ENCODE assay signal across 14 cellular contexts in the genomic region with DNA sequence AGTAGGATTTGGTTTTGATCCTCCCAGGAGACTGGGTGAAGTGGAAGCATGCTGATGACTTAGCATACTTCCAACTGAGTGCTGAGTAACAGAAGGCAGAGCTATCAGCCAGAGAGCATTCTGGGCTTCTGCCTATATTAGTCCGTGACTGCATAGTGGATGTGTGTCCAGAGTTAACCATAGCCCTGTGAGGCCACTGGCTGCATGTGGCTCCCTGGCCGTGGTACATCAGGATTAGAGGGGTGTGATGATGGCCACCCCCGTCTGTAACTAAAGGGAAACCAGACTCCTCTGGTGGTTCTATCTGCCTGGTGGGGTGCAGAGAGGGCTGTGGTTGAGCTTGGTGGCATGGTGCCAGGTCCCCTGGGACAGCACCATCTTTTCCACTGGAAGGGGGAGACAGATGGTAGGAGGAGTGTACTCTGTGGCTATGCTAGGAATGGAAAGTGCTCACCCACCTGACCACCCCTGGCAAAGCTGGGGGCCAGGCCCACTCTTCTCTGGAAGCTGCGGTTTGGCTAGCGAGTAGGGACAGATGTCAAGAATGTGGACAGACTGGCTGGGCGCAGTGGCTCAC. TPM values are rescaled to one million over a fixed set of nuclear protein-coding genes. Genes with fewer than 3 reads are reported as not detected.
DNase-seq lines count a peak whose midpoint lies in the region; ATAC-seq and TF ChIP-seq lines count a peak whose summit lies in the region.
"Had no signal": no experiment of that assay in that cellular context is flagged by ENCODE, and none has a peak within 500 bp of the region (broad histone marks: within the 10 kb centered on the region; RNA-seq: fewer than 3 reads in every experiment).

No MANE protein-coding gene starts in this region.

- H3K4me3 ChIP-seq in right atrium auricular region (no peak overlapping the region), PC-3 (ENCODE audit: low read length) (no peak overlapping the region)
- H3K4me3 ChIP-seq: lung, SJSA1 had no signal

- H3K9me3 ChIP-seq in right atrium auricular region (no peaks in the 10 kb centered on the region), PC-3 (ENCODE audit: low read length) (no peaks in the 10 kb centered on the region)
- H3K9me3 ChIP-seq: SJSA1 had no signal

- H3K4me2 ChIP-seq in PC-3 (ENCODE audit: low read length), result no peak overlapping the region

- no peak overlapping the region for H2AFZ ChIP-seq in PC-3 (ENCODE audit: low read length)

- H3K9ac ChIP-seq in PC-3 (ENCODE audit: low read length), result no peak overlapping the region

- BruUV-seq in PC-3 (replicated peaks; lab: Mats Ljungman, UMichigan), result no TSS peak

- H3K4me3 Mint-ChIP-seq in endothelial cell (ENCODE audit: unreplicated experiment), result no peak overlapping the region
- H3K4me3 Mint-ChIP-seq: activated T-cell treated with anti-CD3 and anti-CD28 coated beads, Interleukin-2, amount 50 U/mL, for 72 hours; CD14-positive monocyte had no signal

- H3K27ac ChIP-seq in right atrium auricular region (no peak overlapping the region), PC-3 (ENCODE audit: low read length) (no peak overlapping the region)
- H3K27ac ChIP-seq: SJSA1 had no signal

- no peaks in the 10 kb centered on the region for H3F3A ChIP-seq in PC-3 (ENCODE audit: low read length, unreplicated experiment)

- no peaks in the 10 kb centered on the region for H3K4me1 Mint-ChIP-seq in endothelial cell (ENCODE audit: unreplicated experiment)

- no peak overlapping the region for H3K27ac Mint-ChIP-seq in endothelial cell (ENCODE audit: unreplicated experiment)
- H3K27ac Mint-ChIP-seq: activated T-cell treated with anti-CD3 and anti-CD28 coated beads, Interleukin-2, amount 50 U/mL, for 72 hours; CD14-positive monocyte had no signal

- CTCF ChIA-PET in PC-3 (lab: Charles Lee), result no interaction called here

- H3K4me1 ChIP-seq in right atrium auricular region (no peaks in the 10 kb centered on the region), PC-3 (ENCODE audit: insufficient read depth, low read length) (peaks cover 5% of the 10 kb centered on the region; the same call in 1 of the 2 replicates)

- H3K27me3 Mint-ChIP-seq in endothelial cell (ENCODE audit: unreplicated experiment), result no peaks in the 10 kb centered on the region

- DNase-seq in Right ventricle myocardium superior, result no peak
- DNase-seq in right atrium auricular region (ENCODE audit: low spot score), result no peak
- peak; percentile 19 for DNase-seq in PC-3
- DNase-seq in fibroblast of the conjunctiva (ENCODE audit: low read depth), result peak; percentile 82
- no peak for DNase-seq in COLO668 (lab: John Stamatoyannopoulos, UW; ENCODE audit: unreplicated experiment)
- DNase-seq in NCI-H1417 treated with DMSO at 0.1 percent for 48 hours (lab: John Stamatoyannopoulos, UW), result no peak
- no peak for DNase-seq in NCI-H2196 (lab: John Stamatoyannopoulos, UW; ENCODE audit: unreplicated experiment)
- no peak for DNase-seq in endothelial cell (ENCODE audit: low spot score)
- DNase-seq: activated T-cell treated with anti-CD3 and anti-CD28 coated beads, Interleukin-2, amount 50 U/mL, for 72 hours; Kasumi-1 had no signal

- no peak for TF ChIP-seq CTCF in right atrium auricular region (IDR thresholded peaks at IDR 0.05)
- no peak for TF ChIP-seq CTCF in PC-3 (conservative IDR thresholded peaks at IDR 0.05; ENCODE audit: low read depth, low read length)
- TF ChIP-seq CTCF in endothelial cell (IDR thresholded peaks at IDR 0.05; ENCODE audit: unreplicated experiment), result no peak

- intact Hi-C loops in Right ventricle myocardium superior (cut with DNase I) (no loop called here), PC-3 (cut with micrococcal nuclease) (no loop called here)

- H3K79me2 ChIP-seq in PC-3 (ENCODE audit: low read length), result no peaks in the 10 kb centered on the region

- H3K9me2 ChIP-seq in PC-3 (replicated peaks; ENCODE audit: low read length), result no peaks in the 10 kb centered on the region

- POLR2A ChIA-PET in PC-3 (lab: Charles Lee; ENCODE audit: unreplicated experiment), result no interaction called here

- H4K20me1 ChIP-seq in PC-3 (ENCODE audit: low read length), result no peaks in the 10 kb centered on the region

- ATAC-seq in Right ventricle myocardium superior (ENCODE audit: poor library complexity) (peak; percentile 81), PC-3 (no peak; the same call in 1 of the 2 replicates)

- peaks cover 9% of the 10 kb centered on the region for H3K36me3 Mint-ChIP-seq in endothelial cell (ENCODE audit: low read depth, unreplicated experiment)
- H3K36me3 Mint-ChIP-seq: CD14-positive monocyte had no signal

- no peaks in the 10 kb centered on the region for H3K9me3 Mint-ChIP-seq in endothelial cell (ENCODE audit: unreplicated experiment)

- H3K36me3 ChIP-seq in right atrium auricular region (no peaks in the 10 kb centered on the region), PC-3 (ENCODE audit: low read depth, low read length) (no peaks in the 10 kb centered on the region)
- H3K36me3 ChIP-seq: SJSA1 had no signal

- H3K27me3 ChIP-seq in right atrium auricular region (no peaks in the 10 kb centered on the region), PC-3 (ENCODE audit: low read length) (no peaks in the 10 kb centered on the region)
- H3K27me3 ChIP-seq: SJSA1 had no signal

RNA-seq across cellular contexts. Expression of a gene that starts 27.4 kb away (rescaled TPM):
- total RNA-seq in Right ventricle myocardium superior (22.1 TPM), right atrium auricular region (10 to 100 TPM; 17.0 to 18.1 TPM), PC-3 (2014; rRNA removed) (27.1 and 28.4 TPM in 2 replicates), endothelial cell (ENCODE audit: unreplicated experiment) (151 TPM)

RNA-seq across cellular contexts. Expression of a gene that starts 36.1 kb away (rescaled TPM):
- total RNA-seq in Right ventricle myocardium superior (not detected), right atrium auricular region (not detected), PC-3 (2014; rRNA removed) (not detected in 2 replicates), endothelial cell (ENCODE audit: unreplicated experiment) (not detected)
- total RNA-seq: activated T-cell treated with anti-CD3 and anti-CD28 coated beads, Interleukin-2, amount 50 U/mL, for 72 hours; lung; SJSA1; subcutaneous adipose tissue had no signal

Comparison
In these comparisons a context has a peak if more than half of its experiments do, and no peak if none do; other contexts are left out.
1. DNase-seq: peak in PC-3 (single experiment) and fibroblast of the conjunctiva (single experiment); none in Right ventricle myocardium superior (single experiment), right atrium auricular region (single experiment), COLO668 (single experiment), NCI-H1417 treated with DMSO at 0.1 percent for 48 hours (single experiment), NCI-H2196 (single experiment) and endothelial cell (single experiment).